In the genomic region with DNA sequence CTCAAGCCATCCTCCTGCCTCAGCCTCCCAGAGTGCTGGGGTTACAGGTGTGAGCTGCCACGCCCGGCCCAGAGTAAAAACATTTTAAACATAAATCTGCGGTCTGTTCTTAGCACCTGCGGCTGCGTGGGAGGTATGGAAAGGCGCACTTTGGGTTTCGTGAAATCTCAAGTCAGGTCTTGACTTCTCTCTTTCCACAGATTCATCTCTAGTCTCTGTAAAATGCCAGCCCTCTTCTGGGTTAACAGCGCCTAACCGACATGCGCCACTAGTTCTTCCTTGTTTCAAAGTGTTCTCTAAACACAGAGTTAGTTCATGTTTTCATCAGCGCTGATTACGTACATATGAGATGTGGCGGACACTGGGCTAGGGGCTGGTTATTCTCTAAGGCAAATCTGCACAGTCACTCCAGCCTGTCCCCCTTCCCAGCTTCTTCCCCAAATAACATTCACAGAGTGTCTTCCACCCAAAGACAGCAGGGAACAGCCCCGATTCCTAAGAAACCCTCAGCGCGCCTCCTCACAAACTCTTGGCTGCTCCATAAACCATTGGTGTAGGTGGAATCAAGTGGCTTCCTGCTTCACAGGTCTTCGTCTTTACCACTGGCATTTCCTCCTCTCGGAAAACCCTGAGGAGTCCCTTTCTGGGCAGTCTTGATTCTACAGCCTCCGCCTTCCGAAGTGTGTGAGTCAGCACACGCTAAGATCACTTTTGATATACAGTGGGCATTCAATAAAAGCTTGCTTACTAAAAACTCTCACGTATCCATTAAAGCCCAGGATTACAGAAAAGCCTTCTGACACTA, we compare ENCODE assay signal across 8 cellular contexts. TPM values are rescaled to one million over a fixed set of nuclear protein-coding genes. Genes with fewer than 3 reads are reported as not detected.
DNase-seq lines count a peak whose midpoint lies in the region; ATAC-seq and TF ChIP-seq lines count a peak whose summit lies in the region.

No MANE protein-coding gene starts in this region.

- peak overlapping the region; percentile 62 for H3K4me3 ChIP-seq in colonic mucosa

- H3K36me3 ChIP-seq in KOPT-K1 (ENCODE audit: insufficient read depth, low read length), result peaks cover 11% of the 10 kb centered on the region; the same call in 1 of the 2 replicates
- no peaks in the 10 kb centered on the region for H3K36me3 ChIP-seq in colonic mucosa

- CTCF ChIA-PET in activated B cell treated with CpG ODN at 0.5 μM for 24 hours (lab: Charles Lee), result no interaction called here

- peak overlapping the region; percentile 92 to 93 for H3K4me3 Mint-ChIP-seq in CD14-positive monocyte
- peak overlapping the region; percentile 92 for H3K4me3 Mint-ChIP-seq in activated B cell treated with CpG ODN at 0.5 μM for 24 hours
- H3K4me3 Mint-ChIP-seq in memory B cell, result peak overlapping the region; percentile 87

- POLR2A ChIA-PET in activated B cell treated with CpG ODN at 0.5 μM for 24 hours (lab: Charles Lee), result no interaction called here

- H3K4me1 Mint-ChIP-seq in CD14-positive monocyte, result peaks cover 27% of the 10 kb centered on the region
- peaks cover 24% of the 10 kb centered on the region for H3K4me1 Mint-ChIP-seq in activated B cell treated with CpG ODN at 0.5 μM for 24 hours
- H3K4me1 Mint-ChIP-seq in memory B cell, result peaks cover 14% of the 10 kb centered on the region

- peaks cover 0 to 3% (median 0%) of the 10 kb centered on the region in 7 donors for H3K9me3 Mint-ChIP-seq in CD14-positive monocyte
- H3K9me3 Mint-ChIP-seq in activated B cell treated with CpG ODN at 0.5 μM for 24 hours, result no peaks in the 10 kb centered on the region
- H3K9me3 Mint-ChIP-seq in memory B cell, result no peaks in the 10 kb centered on the region

- no peaks in the 10 kb centered on the region for H3K27me3 ChIP-seq in colonic mucosa

- H3K9ac ChIP-seq in colonic mucosa (ENCODE audit: low read depth in 2 of 2, low read length in 2 of 2), result peak overlapping the region; percentile 81 to 92

- DNase-seq in CD14-positive monocyte (ENCODE audit: low spot score) (peak; percentile 55), activated B cell treated with CpG ODN at 0.5 μM for 24 hours (peak; percentile 27), colonic mucosa (peak; percentile 66), memory B cell (ENCODE audit: low spot score in 2 of 2) (peak; percentile 27 to 41), NCI-H1930 (lab: John Stamatoyannopoulos, UW) (no peak)
- DNase-seq in stimulated activated CD8-positive, alpha-beta memory T cell treated with anti-CD3 and anti-CD28 coated beads, Interleukin-2, amount 100 ng/mL, for 48 hours (ENCODE audit: low read depth in 2 of 2), result peak; percentile 63

- H3K27ac ChIP-seq in KOPT-K1 (ENCODE audit: low read depth, low read length, poor library complexity, severe bottlenecking) (peak overlapping the region; percentile 84), colonic mucosa (peak overlapping the region; percentile 96)

- peaks cover 12 to 22% of the 10 kb centered on the region in 2 donors for H3K36me3 Mint-ChIP-seq in CD14-positive monocyte
- H3K36me3 Mint-ChIP-seq in activated B cell treated with CpG ODN at 0.5 μM for 24 hours (ENCODE audit: low read depth), result peaks cover 28% of the 10 kb centered on the region
- H3K36me3 Mint-ChIP-seq in memory B cell, result peaks cover 6% of the 10 kb centered on the region

- no peaks in the 10 kb centered on the region for H3K9me3 ChIP-seq in KOPT-K1 (ENCODE audit: insufficient read depth, low read length, poor library complexity, severe bottlenecking)
- H3K9me3 ChIP-seq in colonic mucosa, result no peaks in the 10 kb centered on the region

- H3K4me1 ChIP-seq in colonic mucosa, result no peaks in the 10 kb centered on the region

- intact Hi-C loops in CD14-positive monocyte (cut with micrococcal nuclease), result loop anchor here in 1 of 2 donors (10.0 kb wide), 1 partner anchor 226 kb away; no protein-coding TSS in a partner anchor
- intact Hi-C loops in activated B cell treated with CpG ODN at 0.5 μM for 24 hours (cut with micrococcal nuclease), result loop anchor here (5.0 kb wide), 3 partner anchors 46 to 791 kb away; a partner anchor contains a TSS
- intact Hi-C loops in colonic mucosa (cut with DNase I), result no loop called here

- peak; percentile 52 for ATAC-seq in GM21447 (IDR thresholded peaks at IDR 0.05; ENCODE audit: unreplicated experiment)
- ATAC-seq in activated B cell treated with CpG ODN at 0.5 μM for 24 hours (ENCODE audit: low read depth), result peak; percentile 49
- ATAC-seq in memory B cell (ENCODE audit: low read depth), result peak; percentile 64

- peak overlapping the region; percentile 98 to 99 (median 99) for H3K27ac Mint-ChIP-seq in CD14-positive monocyte
- H3K27ac Mint-ChIP-seq in activated B cell treated with CpG ODN at 0.5 μM for 24 hours, result peak overlapping the region; percentile 88
- peak overlapping the region; percentile 84 for H3K27ac Mint-ChIP-seq in memory B cell

- TF ChIP-seq CTCF in CD14-positive monocyte (IDR thresholded peaks at IDR 0.05) (no peak), activated B cell treated with CpG ODN at 0.5 μM for 24 hours (IDR thresholded peaks at IDR 0.05) (no peak), colonic mucosa (IDR thresholded peaks at IDR 0.05) (no peak)

- H3K27me3 Mint-ChIP-seq in CD14-positive monocyte (ENCODE audit: low read depth in 3 of 3) (peaks cover 0 to 3% (median 2%) of the 10 kb centered on the region in 3 donors), activated B cell treated with CpG ODN at 0.5 μM for 24 hours (no peaks in the 10 kb centered on the region), memory B cell (no peaks in the 10 kb centered on the region)

RNA-seq across cellular contexts. Expression of a gene that starts 1.4 kb away (rescaled TPM):
- polyA plus RNA-seq in CD14-positive monocyte, result 10 to 100 TPM; 51.9 to 56.8 TPM
- total RNA-seq in activated B cell treated with CpG ODN at 0.5 μM for 24 hours (50.0 and 56.7 TPM in 2 replicates), colonic mucosa (100 to 1,000 TPM in 1 of 2 donors, 10 to 100 TPM in 1; 89.3 to 137 TPM)

Comparison
In these comparisons a context has a peak if more than half of its experiments do, and no peak if none do; other contexts are left out.
1. DNase-seq: peak in CD14-positive monocyte (single experiment), activated B cell treated with CpG ODN at 0.5 μM for 24 hours (single experiment), colonic mucosa (single experiment), memory B cell (2 of 2) and stimulated activated CD8-positive, alpha-beta memory T cell treated with anti-CD3 and anti-CD28 coated beads, Interleukin-2, amount 100 ng/mL, for 48 hours (2 of 2); none in NCI-H1930 (0 of 2).
2. Peak in every context shown above with its lines, with median percentiles within 50 percentile points of each other: H3K27ac Mint-ChIP-seq, H3K4me3 Mint-ChIP-seq and ATAC-seq.